ENCODE assay signal across 8 cellular contexts in the genomic region with DNA sequence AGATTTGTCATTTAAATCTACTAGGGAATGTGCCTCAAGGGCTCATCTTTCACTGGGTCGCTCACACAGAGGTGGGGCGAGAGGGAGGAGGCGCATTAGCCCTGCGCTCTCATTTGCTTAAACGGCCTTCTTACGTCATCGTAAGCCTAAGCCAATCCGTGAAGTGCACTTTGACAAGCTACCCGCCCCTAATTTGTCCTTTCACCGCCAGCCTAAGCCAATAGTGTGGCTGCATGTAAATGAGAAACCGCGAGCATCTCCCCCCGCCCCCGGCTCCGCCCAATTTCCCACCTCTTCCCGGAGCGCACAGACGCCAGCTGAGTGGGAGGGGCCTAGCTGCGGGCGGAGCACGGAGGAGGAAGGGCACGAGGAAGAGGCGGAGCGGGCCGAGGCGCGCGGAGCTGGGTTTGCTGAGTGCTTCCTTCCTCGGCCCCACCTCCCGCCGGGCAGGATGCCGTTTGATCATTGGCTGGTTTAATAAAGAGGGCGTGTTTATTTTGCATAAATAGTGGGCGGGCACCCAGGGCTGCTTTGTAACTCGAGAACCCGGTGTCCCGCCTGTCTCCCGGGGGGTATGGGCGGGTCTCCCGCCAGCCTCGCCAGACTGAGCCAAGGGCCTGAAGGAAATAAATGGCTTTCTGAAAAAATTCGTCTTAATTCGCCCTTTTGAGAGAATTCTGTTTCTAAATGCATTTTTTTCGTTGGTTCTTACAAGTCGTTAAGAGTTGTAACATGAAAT.
A peak's percentile ranks its signal among the peaks of the same experiment; 100 is the strongest.
DNase-seq lines count a peak whose midpoint lies in the region; ATAC-seq, FAIRE-seq and TF ChIP-seq lines count a peak whose summit lies in the region.

No MANE protein-coding gene starts in this region.

- peaks cover 6 to 13% of the 10 kb centered on the region in 2 donors for H3K9me3 Mint-ChIP-seq in activated naive CD4-positive, alpha-beta T cell treated with anti-CD3 and anti-CD28 coated beads, Interleukin-2, amount 50 U/mL, for 72 hours

- peak; percentile 87 for ATAC-seq in GM18499 (IDR thresholded peaks at IDR 0.05; ENCODE audit: insufficient read depth, unreplicated experiment)
- ATAC-seq in HG02840 (IDR thresholded peaks at IDR 0.05; ENCODE audit: low FRiP score, unreplicated experiment), result peak; percentile 95
- ATAC-seq in SK-N-SH treated with all-trans-retinoic acid at 6 μM for 48 hours, result peak; percentile 96
- peak; percentile 91 to 92 for ATAC-seq in activated naive CD4-positive, alpha-beta T cell treated with anti-CD3 and anti-CD28 coated beads, Interleukin-2, amount 50 U/mL, for 72 hours
- peak; percentile 90 for ATAC-seq in left ventricle myocardium superior

- peaks cover 0 to 3% of the 10 kb centered on the region in 2 donors for H3K4me1 ChIP-seq in small intestine (ENCODE audit: control insufficient read depth in 2 of 2, insufficient read depth in 1 of 2, low read depth in 1 of 2, low read length in 1 of 2)

- H3K4me3 ChIP-seq in small intestine (ENCODE audit: low read depth in 1 of 2, low read length in 2 of 2), result peak overlapping the region in 1 of 2 donors; percentile 34

- FAIRE-seq in small intestine (lab: Jason Lieb, UNC), result no peak

- peak; percentile 100 for DNase-seq in NCI-H1105 treated with DMSO at 0.1 percent for 48 hours (lab: John Stamatoyannopoulos, UW)
- DNase-seq in activated naive CD4-positive, alpha-beta T cell treated with anti-CD3 and anti-CD28 coated beads, Interleukin-2, amount 50 U/mL, for 72 hours (ENCODE audit: low spot score in 2 of 2), result peak; percentile 94 to 96
- peak; percentile 86 for DNase-seq in left ventricle myocardium superior
- peak; percentile 94 for DNase-seq in small intestine
- DNase-seq in GF-D8 (lab: John Stamatoyannopoulos, UW), result no peak

- intact Hi-C loops in left ventricle myocardium superior (cut with micrococcal nuclease), result no loop called here

- peaks cover 8 to 43% of the 10 kb centered on the region in 2 donors for H3K27me3 ChIP-seq in small intestine (ENCODE audit: control insufficient read depth in 2 of 2, insufficient read depth in 2 of 2, low read length in 2 of 2)

- H3K36me3 Mint-ChIP-seq in activated naive CD4-positive, alpha-beta T cell treated with anti-CD3 and anti-CD28 coated beads, Interleukin-2, amount 50 U/mL, for 72 hours, result peaks cover 13 to 40% of the 10 kb centered on the region in 2 donors

- no peaks in the 10 kb centered on the region for H3K36me3 ChIP-seq in small intestine (ENCODE audit: control insufficient read depth in 2 of 2, insufficient read depth in 2 of 2, low read length in 2 of 2)

- H3K9me3 ChIP-seq in small intestine (ENCODE audit: control insufficient read depth, low read depth), result no peaks in the 10 kb centered on the region

- peak overlapping the region; percentile 20 to 77 for H3K27ac Mint-ChIP-seq in activated naive CD4-positive, alpha-beta T cell treated with anti-CD3 and anti-CD28 coated beads, Interleukin-2, amount 50 U/mL, for 72 hours

- 0 to 1% (median 1%) methylated on average over 43 to 45 of the region's 45 CpGs for WGBS in small intestine, 3 donors

- H3K27ac ChIP-seq in small intestine (ENCODE audit: low read depth in 1 of 2, low read length in 1 of 2), result no peak overlapping the region

TF ChIP-seq in SK-N-SH treated with all-trans-retinoic acid at 6 μM for 48 hours, 23 proteins besides CTCF, POLR2A, EP300 and RAD21 (continues in another document):
- TF ChIP-seq ESRRG (CRISPR knock-in tag; IDR thresholded peaks at IDR 0.05), result no peak
- TF ChIP-seq, protein P1, sequence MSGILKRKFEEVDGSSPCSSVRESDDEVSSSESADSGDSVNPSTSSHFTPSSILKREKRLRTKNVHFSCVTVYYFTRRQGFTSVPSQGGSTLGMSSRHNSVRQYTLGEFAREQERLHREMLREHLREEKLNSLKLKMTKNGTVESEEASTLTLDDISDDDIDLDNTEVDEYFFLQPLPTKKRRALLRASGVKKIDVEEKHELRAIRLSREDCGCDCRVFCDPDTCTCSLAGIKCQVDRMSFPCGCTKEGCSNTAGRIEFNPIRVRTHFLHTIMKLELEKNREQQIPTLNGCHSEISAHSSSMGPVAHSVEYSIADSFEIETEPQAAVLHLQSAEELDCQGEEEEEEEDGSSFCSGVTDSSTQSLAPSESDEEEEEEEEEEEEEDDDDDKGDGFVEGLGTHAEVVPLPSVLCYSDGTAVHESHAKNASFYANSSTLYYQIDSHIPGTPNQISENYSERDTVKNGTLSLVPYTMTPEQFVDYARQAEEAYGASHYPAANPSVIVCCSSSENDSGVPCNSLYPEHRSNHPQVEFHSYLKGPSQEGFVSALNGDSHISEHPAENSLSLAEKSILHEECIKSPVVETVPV (CRISPR knock-in tag; IDR thresholded peaks at IDR 0.05), result no peak
- no peak for TF ChIP-seq PPARA (CRISPR knock-in tag; IDR thresholded peaks at IDR 0.05; ENCODE audit: borderline replicate concordance)
- TF ChIP-seq SNAI2 (CRISPR knock-in tag; IDR thresholded peaks at IDR 0.05), result no peak
- no peak for TF ChIP-seq ZNF70 (CRISPR knock-in tag; IDR thresholded peaks at IDR 0.05)
- TF ChIP-seq CSDC2 (CRISPR knock-in tag; IDR thresholded peaks at IDR 0.05), result no peak
- TF ChIP-seq, protein P2, sequence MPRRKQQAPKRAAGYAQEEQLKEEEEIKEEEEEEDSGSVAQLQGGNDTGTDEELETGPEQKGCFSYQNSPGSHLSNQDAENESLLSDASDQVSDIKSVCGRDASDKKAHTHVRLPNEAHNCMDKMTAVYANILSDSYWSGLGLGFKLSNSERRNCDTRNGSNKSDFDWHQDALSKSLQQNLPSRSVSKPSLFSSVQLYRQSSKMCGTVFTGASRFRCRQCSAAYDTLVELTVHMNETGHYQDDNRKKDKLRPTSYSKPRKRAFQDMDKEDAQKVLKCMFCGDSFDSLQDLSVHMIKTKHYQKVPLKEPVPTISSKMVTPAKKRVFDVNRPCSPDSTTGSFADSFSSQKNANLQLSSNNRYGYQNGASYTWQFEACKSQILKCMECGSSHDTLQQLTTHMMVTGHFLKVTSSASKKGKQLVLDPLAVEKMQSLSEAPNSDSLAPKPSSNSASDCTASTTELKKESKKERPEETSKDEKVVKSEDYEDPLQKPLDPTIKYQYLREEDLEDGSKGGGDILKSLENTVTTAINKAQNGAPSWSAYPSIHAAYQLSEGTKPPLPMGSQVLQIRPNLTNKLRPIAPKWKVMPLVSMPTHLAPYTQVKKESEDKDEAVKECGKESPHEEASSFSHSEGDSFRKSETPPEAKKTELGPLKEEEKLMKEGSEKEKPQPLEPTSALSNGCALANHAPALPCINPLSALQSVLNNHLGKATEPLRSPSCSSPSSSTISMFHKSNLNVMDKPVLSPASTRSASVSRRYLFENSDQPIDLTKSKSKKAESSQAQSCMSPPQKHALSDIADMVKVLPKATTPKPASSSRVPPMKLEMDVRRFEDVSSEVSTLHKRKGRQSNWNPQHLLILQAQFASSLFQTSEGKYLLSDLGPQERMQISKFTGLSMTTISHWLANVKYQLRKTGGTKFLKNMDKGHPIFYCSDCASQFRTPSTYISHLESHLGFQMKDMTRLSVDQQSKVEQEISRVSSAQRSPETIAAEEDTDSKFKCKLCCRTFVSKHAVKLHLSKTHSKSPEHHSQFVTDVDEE (CRISPR knock-in tag; IDR thresholded peaks at IDR 0.05), result no peak; the same call in 1 of the 2 replicates
- TF ChIP-seq ZNF565 (CRISPR knock-in tag; conservative IDR thresholded peaks at IDR 0.05; ENCODE audit: low read depth), result no peak
- no peak for TF ChIP-seq ZNF8 (CRISPR knock-in tag; IDR thresholded peaks at IDR 0.05)
- TF ChIP-seq ZC3H10 (CRISPR knock-in tag; IDR thresholded peaks at IDR 0.05), result no peak
- TF ChIP-seq GLIS3 (CRISPR knock-in tag; IDR thresholded peaks at IDR 0.05), result no peak
- no peak for TF ChIP-seq PATZ1 (CRISPR knock-in tag; IDR thresholded peaks at IDR 0.05; ENCODE audit: borderline replicate concordance)
- no peak for TF ChIP-seq BACH2 (CRISPR knock-in tag; IDR thresholded peaks at IDR 0.05; ENCODE audit: borderline replicate concordance)
- no peak for TF ChIP-seq TCF4 (CRISPR knock-in tag; IDR thresholded peaks at IDR 0.05; ENCODE audit: borderline replicate concordance)
- TF ChIP-seq, protein P3, sequence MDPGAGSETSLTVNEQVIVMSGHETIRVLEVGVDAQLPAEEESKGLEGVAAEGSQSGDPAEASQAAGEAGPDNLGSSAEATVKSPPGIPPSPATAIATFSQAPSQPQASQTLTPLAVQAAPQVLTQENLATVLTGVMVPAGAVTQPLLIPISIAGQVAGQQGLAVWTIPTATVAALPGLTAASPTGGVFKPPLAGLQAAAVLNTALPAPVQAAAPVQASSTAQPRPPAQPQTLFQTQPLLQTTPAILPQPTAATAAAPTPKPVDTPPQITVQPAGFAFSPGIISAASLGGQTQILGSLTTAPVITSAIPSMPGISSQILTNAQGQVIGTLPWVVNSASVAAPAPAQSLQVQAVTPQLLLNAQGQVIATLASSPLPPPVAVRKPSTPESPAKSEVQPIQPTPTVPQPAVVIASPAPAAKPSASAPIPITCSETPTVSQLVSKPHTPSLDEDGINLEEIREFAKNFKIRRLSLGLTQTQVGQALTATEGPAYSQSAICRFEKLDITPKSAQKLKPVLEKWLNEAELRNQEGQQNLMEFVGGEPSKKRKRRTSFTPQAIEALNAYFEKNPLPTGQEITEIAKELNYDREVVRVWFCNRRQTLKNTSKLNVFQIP (CRISPR knock-in tag; IDR thresholded peaks at IDR 0.05; ENCODE audit: borderline replicate concordance, low read depth), result no peak
- no peak for TF ChIP-seq ISL1 (CRISPR knock-in tag; IDR thresholded peaks at IDR 0.05)
- TF ChIP-seq TOX (CRISPR knock-in tag; IDR thresholded peaks at IDR 0.05; ENCODE audit: borderline replicate concordance), result no peak
- TF ChIP-seq ZFP30 (CRISPR knock-in tag; IDR thresholded peaks at IDR 0.05), result no peak
- TF ChIP-seq RARB (CRISPR knock-in tag; IDR thresholded peaks at IDR 0.05), result no peak
